ENCODE assay signal across 8 cellular contexts in genomic region chr5:17294639-17295311, GRCh38.
"Had no signal": no experiment of that assay in that cellular context is flagged by ENCODE, and none has a peak within 500 bp of the region (broad histone marks: within the 10 kb centered on the region; RNA-seq: fewer than 3 reads in every experiment).

No MANE protein-coding gene starts in this region.

- DNase-seq: GM23248, GOT3, H7, H9, HCEC 1CT, HFFc6 had no signal

- H2AFZ ChIP-seq: GM23248, GM23338 had no signal

- H3K4me2 ChIP-seq: GM23338 had no signal

- H3K27ac ChIP-seq: GM23248 had no signal

- H3K4me3 ChIP-seq: GM23248, GM23338, HAP-1 had no signal

- H3K36me3 ChIP-seq: HAP-1 had no signal

- H3K4me1 ChIP-seq: HAP-1 had no signal

- H3K9me3 ChIP-seq: HAP-1 had no signal
